1 cellular context compared by ENCODE assay signal in the genomic region with DNA sequence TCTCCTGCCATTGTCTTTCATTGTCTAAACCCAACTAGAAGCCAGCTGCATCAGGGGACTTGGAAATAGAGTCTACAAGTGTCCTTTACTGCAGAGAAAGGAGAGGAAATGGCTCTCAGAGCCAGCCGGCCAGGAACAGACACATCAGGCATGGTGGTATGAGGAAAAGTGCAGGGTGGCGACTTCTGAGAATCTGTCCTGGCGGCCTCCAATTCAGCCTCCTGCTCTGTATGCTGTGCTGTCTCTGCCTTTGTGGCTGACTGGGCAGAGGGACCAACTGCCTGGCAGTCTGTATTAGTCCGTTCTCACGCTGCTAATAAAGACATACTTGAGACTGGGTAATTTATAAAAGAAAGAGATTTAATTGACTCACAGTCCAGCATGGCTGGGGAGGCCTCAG.
TF ChIP-seq lines count a peak whose summit lies in the region.

No MANE protein-coding gene starts in this region.

TF ChIP-seq in WTC11, 78 proteins besides CTCF, POLR2A, EP300 and RAD21 (continued from another document):
- TF ChIP-seq, protein P1, sequence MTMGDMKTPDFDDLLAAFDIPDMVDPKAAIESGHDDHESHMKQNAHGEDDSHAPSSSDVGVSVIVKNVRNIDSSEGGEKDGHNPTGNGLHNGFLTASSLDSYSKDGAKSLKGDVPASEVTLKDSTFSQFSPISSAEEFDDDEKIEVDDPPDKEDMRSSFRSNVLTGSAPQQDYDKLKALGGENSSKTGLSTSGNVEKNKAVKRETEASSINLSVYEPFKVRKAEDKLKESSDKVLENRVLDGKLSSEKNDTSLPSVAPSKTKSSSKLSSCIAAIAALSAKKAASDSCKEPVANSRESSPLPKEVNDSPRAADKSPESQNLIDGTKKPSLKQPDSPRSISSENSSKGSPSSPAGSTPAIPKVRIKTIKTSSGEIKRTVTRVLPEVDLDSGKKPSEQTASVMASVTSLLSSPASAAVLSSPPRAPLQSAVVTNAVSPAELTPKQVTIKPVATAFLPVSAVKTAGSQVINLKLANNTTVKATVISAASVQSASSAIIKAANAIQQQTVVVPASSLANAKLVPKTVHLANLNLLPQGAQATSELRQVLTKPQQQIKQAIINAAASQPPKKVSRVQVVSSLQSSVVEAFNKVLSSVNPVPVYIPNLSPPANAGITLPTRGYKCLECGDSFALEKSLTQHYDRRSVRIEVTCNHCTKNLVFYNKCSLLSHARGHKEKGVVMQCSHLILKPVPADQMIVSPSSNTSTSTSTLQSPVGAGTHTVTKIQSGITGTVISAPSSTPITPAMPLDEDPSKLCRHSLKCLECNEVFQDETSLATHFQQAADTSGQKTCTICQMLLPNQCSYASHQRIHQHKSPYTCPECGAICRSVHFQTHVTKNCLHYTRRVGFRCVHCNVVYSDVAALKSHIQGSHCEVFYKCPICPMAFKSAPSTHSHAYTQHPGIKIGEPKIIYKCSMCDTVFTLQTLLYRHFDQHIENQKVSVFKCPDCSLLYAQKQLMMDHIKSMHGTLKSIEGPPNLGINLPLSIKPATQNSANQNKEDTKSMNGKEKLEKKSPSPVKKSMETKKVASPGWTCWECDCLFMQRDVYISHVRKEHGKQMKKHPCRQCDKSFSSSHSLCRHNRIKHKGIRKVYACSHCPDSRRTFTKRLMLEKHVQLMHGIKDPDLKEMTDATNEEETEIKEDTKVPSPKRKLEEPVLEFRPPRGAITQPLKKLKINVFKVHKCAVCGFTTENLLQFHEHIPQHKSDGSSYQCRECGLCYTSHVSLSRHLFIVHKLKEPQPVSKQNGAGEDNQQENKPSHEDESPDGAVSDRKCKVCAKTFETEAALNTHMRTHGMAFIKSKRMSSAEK (CRISPR knock-in tag; IDR thresholded peaks at IDR 0.05; ENCODE audit: borderline replicate concordance) = no peak
- TF ChIP-seq GTF2I (CRISPR knock-in tag; conservative IDR thresholded peaks at IDR 0.05) (no peak), ESRRA (CRISPR knock-in tag; IDR thresholded peaks at IDR 0.05; ENCODE audit: borderline replicate concordance) (no peak)
- TF ChIP-seq, protein P2, sequence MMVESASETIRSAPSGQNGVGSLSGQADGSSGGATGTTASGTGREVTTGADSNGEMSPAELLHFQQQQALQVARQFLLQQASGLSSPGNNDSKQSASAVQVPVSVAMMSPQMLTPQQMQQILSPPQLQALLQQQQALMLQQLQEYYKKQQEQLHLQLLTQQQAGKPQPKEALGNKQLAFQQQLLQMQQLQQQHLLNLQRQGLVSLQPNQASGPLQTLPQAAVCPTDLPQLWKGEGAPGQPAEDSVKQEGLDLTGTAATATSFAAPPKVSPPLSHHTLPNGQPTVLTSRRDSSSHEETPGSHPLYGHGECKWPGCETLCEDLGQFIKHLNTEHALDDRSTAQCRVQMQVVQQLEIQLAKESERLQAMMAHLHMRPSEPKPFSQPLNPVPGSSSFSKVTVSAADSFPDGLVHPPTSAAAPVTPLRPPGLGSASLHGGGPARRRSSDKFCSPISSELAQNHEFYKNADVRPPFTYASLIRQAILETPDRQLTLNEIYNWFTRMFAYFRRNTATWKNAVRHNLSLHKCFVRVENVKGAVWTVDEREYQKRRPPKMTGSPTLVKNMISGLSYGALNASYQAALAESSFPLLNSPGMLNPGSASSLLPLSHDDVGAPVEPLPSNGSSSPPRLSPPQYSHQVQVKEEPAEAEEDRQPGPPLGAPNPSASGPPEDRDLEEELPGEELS (CRISPR knock-in tag; IDR thresholded peaks at IDR 0.05) = no peak
- TF ChIP-seq, protein P3, sequence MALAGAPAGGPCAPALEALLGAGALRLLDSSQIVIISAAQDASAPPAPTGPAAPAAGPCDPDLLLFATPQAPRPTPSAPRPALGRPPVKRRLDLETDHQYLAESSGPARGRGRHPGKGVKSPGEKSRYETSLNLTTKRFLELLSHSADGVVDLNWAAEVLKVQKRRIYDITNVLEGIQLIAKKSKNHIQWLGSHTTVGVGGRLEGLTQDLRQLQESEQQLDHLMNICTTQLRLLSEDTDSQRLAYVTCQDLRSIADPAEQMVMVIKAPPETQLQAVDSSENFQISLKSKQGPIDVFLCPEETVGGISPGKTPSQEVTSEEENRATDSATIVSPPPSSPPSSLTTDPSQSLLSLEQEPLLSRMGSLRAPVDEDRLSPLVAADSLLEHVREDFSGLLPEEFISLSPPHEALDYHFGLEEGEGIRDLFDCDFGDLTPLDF (CRISPR knock-in tag; IDR thresholded peaks at IDR 0.05) = no peak
